10 cellular contexts compared by ENCODE assay signal in genomic region chr12:2264622-2265306, GRCh38.
A peak's percentile ranks its signal among the peaks of the same experiment; 100 is the strongest.
DNase-seq lines count a peak whose midpoint lies in the region; ATAC-seq and TF ChIP-seq lines count a peak whose summit lies in the region.
"Had no signal": no experiment of that assay in that cellular context is flagged by ENCODE, and none has a peak within 500 bp of the region (broad histone marks: within the 10 kb centered on the region; RNA-seq: fewer than 3 reads in every experiment).

No MANE protein-coding gene starts in this region.

- no peak overlapping the region for H3K27ac Mint-ChIP-seq in CD8-positive, alpha-beta memory T cell

- H3K4me3 Mint-ChIP-seq in CD8-positive, alpha-beta memory T cell, result no peak overlapping the region
- H3K4me3 Mint-ChIP-seq: naive B cell had no signal

- in situ Hi-C loops in astrocyte of the cerebellum (cut with HindIII; ENCODE audit: low sequenced_read_pairs), result no loop called here

- TF ChIP-seq CTCF in astrocyte of the cerebellum (IDR thresholded peaks at IDR 0.05; ENCODE audit: low read depth, low read length, missing control alignments), result no peak

- H3K27ac ChIP-seq in CD8-positive, alpha-beta memory T cell (ENCODE audit: low read depth, low read length), result no peak overlapping the region

- intact Hi-C loops in left ventricle myocardium superior (cut with micrococcal nuclease), result no loop called here

- H3K4me1 Mint-ChIP-seq in CD8-positive, alpha-beta memory T cell, result no peaks in the 10 kb centered on the region
- H3K4me1 Mint-ChIP-seq: naive B cell had no signal

- POLR2A ChIA-PET in CD8-positive, alpha-beta memory T cell (lab: Charles Lee), result no interaction called here

- H3K4me1 ChIP-seq in CD8-positive, alpha-beta memory T cell (ENCODE audit: insufficient read depth, low read length), result no peaks in the 10 kb centered on the region

- H3K27me3 ChIP-seq in CD8-positive, alpha-beta memory T cell (ENCODE audit: insufficient read depth, low read length, poor library complexity, severe bottlenecking), result no peaks in the 10 kb centered on the region

- no peaks in the 10 kb centered on the region for H3K36me3 Mint-ChIP-seq in CD8-positive, alpha-beta memory T cell
- H3K36me3 Mint-ChIP-seq: naive B cell had no signal

- CTCF ChIA-PET in CD8-positive, alpha-beta memory T cell (lab: Charles Lee), result no interaction called here

- H3K4me3 ChIP-seq in astrocyte of the cerebellum (ENCODE audit: low read depth, low read length), result no peak overlapping the region
- H3K4me3 ChIP-seq in skeletal muscle cell (ENCODE audit: low read depth, low read length), result no peak overlapping the region
- H3K4me3 ChIP-seq in CD8-positive, alpha-beta memory T cell (ENCODE audit: low read length), result no peak overlapping the region

- peak; percentile 100 for DNase-seq in EH (ENCODE audit: low read depth)
- peak; percentile 80 for DNase-seq in astrocyte of the cerebellum (ENCODE audit: low read depth)
- DNase-seq in left ventricle myocardium superior, result no peak
- DNase-seq in skeletal muscle cell (ENCODE audit: low read depth), result peak; percentile 93
- no peak for DNase-seq in CD8-positive, alpha-beta memory T cell
- DNase-seq in hypothalamus (lab: John Stamatoyannopoulos, UW), result no peak
- DNase-seq in SKM-1 treated with dmso at 0.1 percent for 144 hours (lab: John Stamatoyannopoulos, UW; ENCODE audit: unreplicated experiment), result no peak
- DNase-seq: activated effector memory CD4-positive, alpha-beta T cell treated with Interleukin-2 at 50 U/mL for 16 hours; naive B cell had no signal

- peaks cover 3 to 5% of the 10 kb centered on the region in 2 donors for H3K27me3 Mint-ChIP-seq in CD8-positive, alpha-beta memory T cell
- H3K27me3 Mint-ChIP-seq: naive B cell had no signal

- H3K9me3 Mint-ChIP-seq in CD8-positive, alpha-beta memory T cell, result peaks cover 0 to 1% (median 0%) of the 10 kb centered on the region in 5 donors
- H3K9me3 Mint-ChIP-seq: naive B cell had no signal

- ATAC-seq in left ventricle myocardium superior (peak; percentile 69), GM21825 (IDR thresholded peaks at IDR 0.05; ENCODE audit: unreplicated experiment) (no peak)

- H3K36me3 ChIP-seq in CD8-positive, alpha-beta memory T cell (ENCODE audit: insufficient read depth, low read length), result no peaks in the 10 kb centered on the region

- no peaks in the 10 kb centered on the region for H3K9me3 ChIP-seq in CD8-positive, alpha-beta memory T cell (ENCODE audit: low read length)

Comparison
In these comparisons a context has a peak if more than half of its experiments do, and no peak if none do; other contexts are left out.
1. DNase-seq: peak in EH (single experiment), astrocyte of the cerebellum (single experiment) and skeletal muscle cell (single experiment); none in left ventricle myocardium superior (single experiment), CD8-positive, alpha-beta memory T cell (0 of 5), hypothalamus (0 of 51) and SKM-1 treated with dmso at 0.1 percent for 144 hours (single experiment).